Comparison of ENCODE assay signal across 8 cellular contexts in the genomic region with DNA sequence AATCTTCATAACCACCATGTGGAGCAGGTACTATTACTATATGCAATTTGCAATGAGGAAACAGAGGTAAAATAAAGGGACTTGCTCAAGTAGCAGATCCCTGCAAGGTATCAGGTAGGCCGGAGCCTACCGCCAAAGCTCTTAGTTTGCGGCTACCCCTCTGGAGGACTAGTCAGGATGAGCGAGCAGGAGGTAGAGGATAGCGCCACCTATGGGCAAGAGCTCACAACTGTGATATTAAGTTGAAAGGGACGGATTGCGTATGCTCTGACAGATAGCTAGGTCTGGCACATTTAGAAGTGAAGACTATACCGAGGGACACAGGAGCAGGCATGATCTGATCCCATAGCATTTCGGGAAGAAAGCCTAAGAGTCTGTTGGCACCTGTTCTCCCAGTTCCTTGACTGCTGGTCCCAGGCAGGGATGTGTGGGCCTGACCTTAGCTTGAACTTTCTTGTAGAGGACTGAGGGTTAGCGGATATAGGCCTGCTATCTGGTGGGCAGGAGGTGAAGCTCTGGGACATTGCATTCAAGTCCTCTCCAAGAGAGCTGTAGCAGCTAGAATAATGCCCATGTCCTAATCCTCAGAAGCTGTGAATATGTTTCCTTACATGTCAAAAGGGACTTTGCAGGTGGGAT. TPM values are rescaled to one million over a fixed set of nuclear protein-coding genes. Genes with fewer than 3 reads are reported as not detected.
DNase-seq lines count a peak whose midpoint lies in the region; ATAC-seq and TF ChIP-seq lines count a peak whose summit lies in the region.

No MANE protein-coding gene starts in this region.

- H3K4me3 ChIP-seq in NT2/D1 (ENCODE audit: insufficient read length, low read depth) (no peak overlapping the region), cardiac fibroblast (replicated peaks in 1 of 2; ENCODE audit: low read depth in 2 of 2, low read length in 2 of 2) (no peak overlapping the region), gastrocnemius medialis (no peak overlapping the region)

- in situ Hi-C loops in gastrocnemius medialis (cut with MboI; ENCODE audit: low sequenced_read_pairs in 4 of 4), result no loop called here

- H3K27ac ChIP-seq in gastrocnemius medialis, result no peak overlapping the region

- H3K9me3 ChIP-seq in NT2/D1 (ENCODE audit: insufficient read depth, low read length) (no peaks in the 10 kb centered on the region), gastrocnemius medialis (no peaks in the 10 kb centered on the region)

- H3K9ac ChIP-seq in NT2/D1 (ENCODE audit: insufficient read length, low read depth), result no peak overlapping the region

- H3K36me3 ChIP-seq in NT2/D1 (ENCODE audit: insufficient read depth, insufficient read length, low read length) (no peaks in the 10 kb centered on the region), gastrocnemius medialis (no peaks in the 10 kb centered on the region)

- peak; percentile 65 for DNase-seq in activated effector memory CD4-positive, alpha-beta T cell treated with anti-CD3 and anti-CD28 coated beads, Interleukin-2, amount 50 U/mL, for 16 hours
- no peak for DNase-seq in activated effector memory CD4-positive, alpha-beta T cell treated with Interleukin-2 at 50 U/mL for 16 hours
- DNase-seq in NT2/D1 (ENCODE audit: low read depth, low spot score), result peak; percentile 79
- peak; percentile 55 to 56 for DNase-seq in cardiac fibroblast (ENCODE audit: low read depth in 2 of 2)
- DNase-seq in progenitor cell of endocrine pancreas (ENCODE audit: low spot score, unreplicated experiment), result peak; percentile 13
- no peak for DNase-seq in gastrocnemius medialis
- no peak for DNase-seq in hepatic stellate cell (ENCODE audit: low spot score)

- no peaks in the 10 kb centered on the region for H3K36me3 Mint-ChIP-seq in progenitor cell of endocrine pancreas (ENCODE audit: insufficient read depth)

- H3K4me1 ChIP-seq in NT2/D1 (ENCODE audit: insufficient read depth, insufficient read length), result no peaks in the 10 kb centered on the region
- no peaks in the 10 kb centered on the region for H3K4me1 ChIP-seq in gastrocnemius medialis

- H3K4me1 Mint-ChIP-seq in progenitor cell of endocrine pancreas (ENCODE audit: low read depth), result no peaks in the 10 kb centered on the region

- no peaks in the 10 kb centered on the region for H3K27me3 Mint-ChIP-seq in progenitor cell of endocrine pancreas

- no peaks in the 10 kb centered on the region for H3K9me3 Mint-ChIP-seq in progenitor cell of endocrine pancreas (ENCODE audit: low read depth)

- ATAC-seq in HG02623 (IDR thresholded peaks at IDR 0.05; ENCODE audit: unreplicated experiment) (peak; percentile 87), gastrocnemius medialis (no peak)

- no peak overlapping the region for H3K27ac Mint-ChIP-seq in progenitor cell of endocrine pancreas

- intact Hi-C loops in gastrocnemius medialis (cut with DNase I; ENCODE audit: low total_unique reads), result no loop called here

- TF ChIP-seq POLR2A in gastrocnemius medialis (IDR thresholded peaks at IDR 0.05), result no peak

- peak; percentile 56 for TF ChIP-seq CTCF in cardiac fibroblast (IDR thresholded peaks at IDR 0.05; ENCODE audit: low read depth, low read length)
- peak; percentile 69 for TF ChIP-seq CTCF in progenitor cell of endocrine pancreas (IDR thresholded peaks at IDR 0.05; ENCODE audit: unreplicated experiment)
- TF ChIP-seq CTCF in gastrocnemius medialis (IDR thresholded peaks at IDR 0.05 in 4 of 5, conservative IDR thresholded peaks at IDR 0.05 in 1 of 5), result peak in 2 of 5 experiments; percentile 15 to 40

- no peak overlapping the region for H3K4me3 Mint-ChIP-seq in progenitor cell of endocrine pancreas (ENCODE audit: low read depth)

- H3K27me3 ChIP-seq in NT2/D1 (ENCODE audit: insufficient read depth, insufficient read length) (no peaks in the 10 kb centered on the region), gastrocnemius medialis (no peaks in the 10 kb centered on the region)

RNA-seq across cellular contexts. Expression of gene SLC17A8, which starts 48.0 kb away (rescaled TPM):
- total RNA-seq in progenitor cell of endocrine pancreas, result 1.2 and 1.5 TPM in 2 replicates
- total RNA-seq in gastrocnemius medialis, result under 1 TPM in 1 of 4 donors, not detected in 3; 0.31 TPM

Comparison
In these comparisons a context has a peak if more than half of its experiments do, and no peak if none do; other contexts are left out.
1. DNase-seq: peak in activated effector memory CD4-positive, alpha-beta T cell treated with anti-CD3 and anti-CD28 coated beads, Interleukin-2, amount 50 U/mL, for 16 hours (single experiment), NT2/D1 (single experiment), cardiac fibroblast (2 of 2) and progenitor cell of endocrine pancreas (single experiment); none in activated effector memory CD4-positive, alpha-beta T cell treated with Interleukin-2 at 50 U/mL for 16 hours (single experiment), gastrocnemius medialis (0 of 2) and hepatic stellate cell (single experiment).